ENCODE assay signal across 26 cellular contexts in the genomic region with DNA sequence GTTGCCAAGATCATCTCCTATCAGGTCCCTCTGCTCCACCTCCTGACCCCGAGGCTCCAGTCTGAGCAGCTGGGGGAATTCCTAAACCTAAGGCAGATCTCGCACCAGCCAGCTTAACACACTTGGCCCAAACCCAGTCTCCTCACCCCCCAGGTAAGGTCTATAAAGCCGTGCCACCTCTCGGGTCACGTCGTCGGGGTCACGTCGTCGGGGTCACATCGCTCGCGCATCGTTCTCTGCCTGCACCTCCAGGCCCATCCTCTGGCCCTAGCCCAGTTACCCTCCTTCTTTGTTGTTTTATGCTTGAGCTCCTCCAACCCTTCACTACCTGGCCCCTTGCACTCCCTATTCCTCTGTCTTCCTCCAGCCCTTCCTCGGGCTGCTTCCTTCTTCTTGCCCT.
"Had no signal": no experiment of that assay in that cellular context is flagged by ENCODE, and none has a peak within 500 bp of the region (broad histone marks: within the 10 kb centered on the region; RNA-seq: fewer than 3 reads in every experiment).

No MANE protein-coding gene starts in this region.

- H3K4me3 Mint-ChIP-seq: endodermal cell; immature natural killer cell; naive thymus-derived CD4-positive, alpha-beta T cell had no signal

- H3K27ac Mint-ChIP-seq: endodermal cell; immature natural killer cell; naive thymus-derived CD4-positive, alpha-beta T cell had no signal

- H3K4me3 ChIP-seq: coronary artery, dorsolateral prefrontal cortex, esophagus squamous epithelium, gastroesophageal sphincter, heart left ventricle, hepatocyte, left lung, lower lobe of right lung had no signal

- H3K9me3 ChIP-seq: esophagus squamous epithelium, gastroesophageal sphincter, left lung, lower lobe of right lung had no signal

- FAIRE-seq: colon, endometrium, frontal cortex had no signal

- H3K36me3 ChIP-seq: esophagus squamous epithelium, gastroesophageal sphincter, heart left ventricle, left lung, lower lobe of right lung had no signal

- H3K9me3 Mint-ChIP-seq: immature natural killer cell had no signal

- ATAC-seq: esophagus mucosa; gastroesophageal sphincter; heart left ventricle; left cardiac atrium; left lung; left ventricle myocardium superior; naive thymus-derived CD4-positive, alpha-beta T cell had no signal

- H3K36me3 Mint-ChIP-seq: immature natural killer cell; naive thymus-derived CD4-positive, alpha-beta T cell had no signal

- H3K27me3 ChIP-seq: hepatocyte had no signal

- H3K27ac ChIP-seq: coronary artery, dorsolateral prefrontal cortex, epithelial cell of prostate, esophagus squamous epithelium, gastroesophageal sphincter, heart left ventricle, hepatocyte, left lung, lower lobe of right lung had no signal

- H2AFZ ChIP-seq: hepatocyte had no signal

- DNase-seq: dermis blood vessel endothelial cell; dorsolateral prefrontal cortex; effector CD4-positive, alpha-beta T cell; effector memory CD4-positive, alpha-beta T cell; endodermal cell; esophagus squamous epithelium; foreskin fibroblast; heart left ventricle; hypothalamus; immature natural killer cell; islet precursor cell; left cardiac atrium; left ventricle myocardium superior; lower lobe of right lung; mesendoderm; midbrain; naive thymus-derived CD4-positive, alpha-beta T cell had no signal

- H3K4me1 ChIP-seq: esophagus squamous epithelium, gastroesophageal sphincter, left lung, lower lobe of right lung had no signal

- H3K4me2 ChIP-seq: hepatocyte had no signal

- H3K4me1 Mint-ChIP-seq: immature natural killer cell; naive thymus-derived CD4-positive, alpha-beta T cell had no signal
